ENCODE assay signal across 32 cellular contexts in the genomic region with DNA sequence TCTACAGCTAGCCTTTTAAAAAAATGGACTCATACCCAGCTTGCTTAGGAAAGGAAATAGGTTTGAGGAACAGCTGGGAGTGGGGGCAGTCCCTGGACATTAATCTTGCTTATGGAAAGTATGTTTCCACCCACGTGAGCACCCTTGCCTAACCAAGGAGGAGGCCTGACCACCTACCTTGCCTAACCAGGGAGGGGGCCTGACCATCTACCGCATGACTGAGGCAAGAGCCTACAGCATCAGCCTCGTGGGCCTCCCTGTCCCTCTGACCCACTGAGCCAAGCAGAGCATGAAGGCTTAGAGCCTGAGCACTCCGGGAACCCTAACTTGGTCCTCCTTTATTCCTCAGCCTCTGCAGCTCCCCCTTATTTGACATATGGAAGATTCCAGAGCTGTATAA. TPM values are rescaled to one million over a fixed set of nuclear protein-coding genes. Genes with fewer than 3 reads are reported as not detected.
DNase-seq lines count a peak whose midpoint lies in the region; ATAC-seq and TF ChIP-seq lines count a peak whose summit lies in the region.
"Had no signal": no experiment of that assay in that cellular context is flagged by ENCODE, and none has a peak within 500 bp of the region (broad histone marks: within the 10 kb centered on the region; RNA-seq: fewer than 3 reads in every experiment).

No MANE protein-coding gene starts in this region.

- intact Hi-C loops in CD14-positive monocyte (cut with micrococcal nuclease), result no loop called here

- ATAC-seq in omental fat pad (ENCODE audit: low FRiP score) (peak; percentile 22), GM18519 (IDR thresholded peaks at IDR 0.05; ENCODE audit: low FRiP score, unreplicated experiment) (no peak)
- ATAC-seq: A549; body of pancreas; CD8-positive, alpha-beta T cell; PC-3; SK-N-SH treated with all-trans-retinoic acid at 6 μM for 48 hours; stimulated activated effector memory CD8-positive, alpha-beta T cell treated with anti-CD3 and anti-CD28 coated beads, Interleukin-12 subunit alpha, Interleukin-12 subunit beta, amount 100 ng/mL, for 72 hours had no signal

- peaks cover 60 to 61% of the 10 kb centered on the region in 2 donors for H3K36me3 Mint-ChIP-seq in CD14-positive monocyte
- H3K36me3 Mint-ChIP-seq: CD8-positive, alpha-beta T cell; stimulated activated effector memory CD8-positive, alpha-beta T cell treated with anti-CD3 and anti-CD28 coated beads, Interleukin-12 subunit alpha, Interleukin-12 subunit beta, amount 100 ng/mL, for 72 hours had no signal

- no peak for TF ChIP-seq CTCF in CD14-positive monocyte (IDR thresholded peaks at IDR 0.05)
- TF ChIP-seq CTCF in choroid plexus epithelial cell (conservative IDR thresholded peaks at IDR 0.05; ENCODE audit: low read depth, low read length), result no peak
- TF ChIP-seq CTCF in omental fat pad (IDR thresholded peaks at IDR 0.05), result no peak

- peak overlapping the region in 2 of 7 donors; percentile 43 to 56 for H3K27ac Mint-ChIP-seq in CD14-positive monocyte
- H3K27ac Mint-ChIP-seq: activated CD4-positive, alpha-beta T cell treated with anti-CD3 and anti-CD28 coated beads, Interleukin-2, amount 10 ng/mL, durations not matched to agents 24 days and 14 days; activated T-cell treated with anti-CD3 and anti-CD28 coated beads, Interleukin-2, amount 50 U/mL, for 24 hours; CD8-positive, alpha-beta T cell; nephron progenitor cell; stimulated activated effector memory CD8-positive, alpha-beta T cell treated with anti-CD3 and anti-CD28 coated beads, Interleukin-12 subunit alpha, Interleukin-12 subunit beta, amount 100 ng/mL, for 72 hours had no signal

- peaks cover 11 to 24% (median 17%) of the 10 kb centered on the region in 3 donors for H3K27me3 Mint-ChIP-seq in CD14-positive monocyte (ENCODE audit: low read depth in 3 of 3)

- DNase-seq in CD14-positive monocyte (ENCODE audit: low spot score) (peak; percentile 74), MV-4-11 (lab: John Stamatoyannopoulos, UW) (peak; percentile 13), choroid plexus epithelial cell (ENCODE audit: low read depth) (peak; percentile 55), omental fat pad (ENCODE audit: low spot score) (no peak), KG1 (lab: John Stamatoyannopoulos, UW) (no peak), caudate nucleus (lab: John Stamatoyannopoulos, UW) (no peak), LoVo (ENCODE audit: low spot score) (no peak)
- DNase-seq: activated CD4-positive, alpha-beta T cell treated with anti-CD3 and anti-CD28 coated beads, Interleukin-2, amount 10 ng/mL, durations not matched to agents 24 days and 14 days; activated T-cell treated with anti-CD3 and anti-CD28 coated beads, Interleukin-2, amount 50 U/mL, for 24 hours; CD8-positive, alpha-beta T cell; cerebellar nuclear complex; DMS 273 treated with DMSO at 0.1 percent for 48 hours; GOT3; kidney; NCI-H1436; NCI-H446; nephron progenitor cell; PC-3; right lobe of liver; stimulated activated CD4-positive, alpha-beta T cell treated with anti-CD3 and anti-CD28 coated beads, Interleukin-4, amount 100 ng/mL, for 24 hours; T-helper 9 cell had no signal

- H3K27ac ChIP-seq in caudate nucleus (ENCODE audit: low read depth, low read length), result no peak overlapping the region
- H3K27ac ChIP-seq: A549, body of pancreas, parathyroid adenoma, right lobe of liver, suprapubic skin had no signal

- no peak overlapping the region for H3K4me3 ChIP-seq in choroid plexus epithelial cell (ENCODE audit: low read depth, low read length)
- H3K4me3 ChIP-seq: A549, body of pancreas, right lobe of liver, suprapubic skin had no signal

- H3K4me3 Mint-ChIP-seq in CD14-positive monocyte, result no peak overlapping the region
- H3K4me3 Mint-ChIP-seq: activated CD4-positive, alpha-beta T cell treated with anti-CD3 and anti-CD28 coated beads, Interleukin-2, amount 10 ng/mL, durations not matched to agents 24 days and 14 days; activated T-cell treated with anti-CD3 and anti-CD28 coated beads, Interleukin-2, amount 50 U/mL, for 24 hours; CD8-positive, alpha-beta T cell; nephron progenitor cell; stimulated activated effector memory CD8-positive, alpha-beta T cell treated with anti-CD3 and anti-CD28 coated beads, Interleukin-12 subunit alpha, Interleukin-12 subunit beta, amount 100 ng/mL, for 72 hours had no signal

- peaks cover 21% of the 10 kb centered on the region for H3K4me1 Mint-ChIP-seq in CD14-positive monocyte
- H3K4me1 Mint-ChIP-seq: stimulated activated effector memory CD8-positive, alpha-beta T cell treated with anti-CD3 and anti-CD28 coated beads, Interleukin-12 subunit alpha, Interleukin-12 subunit beta, amount 100 ng/mL, for 72 hours had no signal

- H3K9me3 Mint-ChIP-seq in CD14-positive monocyte, result peaks cover 0 to 8% (median 2%) of the 10 kb centered on the region in 7 donors
- H3K9me3 Mint-ChIP-seq: activated CD4-positive, alpha-beta T cell treated with anti-CD3 and anti-CD28 coated beads, Interleukin-2, amount 10 ng/mL, durations not matched to agents 24 days and 14 days; activated T-cell treated with anti-CD3 and anti-CD28 coated beads, Interleukin-2, amount 50 U/mL, for 24 hours; CD8-positive, alpha-beta T cell; nephron progenitor cell; stimulated activated effector memory CD8-positive, alpha-beta T cell treated with anti-CD3 and anti-CD28 coated beads, Interleukin-12 subunit alpha, Interleukin-12 subunit beta, amount 100 ng/mL, for 72 hours had no signal

RNA-seq across cellular contexts. Expression of a gene that starts 20.2 kb away (rescaled TPM):
- not detected for polyA plus RNA-seq in CD14-positive monocyte
- not detected for total RNA-seq in omental fat pad
- total RNA-seq: activated CD4-positive, alpha-beta T cell treated with anti-CD3 and anti-CD28 coated beads, Interleukin-2, amount 10 ng/mL, durations not matched to agents 24 days and 14 days; body of pancreas; CD8-positive, alpha-beta T cell; endothelial cell of umbilical vein; kidney; lung microvascular endothelial cell; MCF 10A; mucosa of gallbladder; PC-3; right lobe of liver had no signal
- polyA plus RNA-seq: A549, endothelial cell of umbilical vein had no signal

RNA-seq across cellular contexts. Expression of a gene that starts 29.4 kb away (rescaled TPM):
- polyA plus RNA-seq in CD14-positive monocyte, result 100 to 1,000 TPM; 214 to 218 TPM
- 10 to 100 TPM; 22.6 to 89.0 (median 35.9) TPM for total RNA-seq in omental fat pad
- total RNA-seq: CD8-positive, alpha-beta T cell; MCF 10A had no signal

RNA-seq across cellular contexts. Expression of a gene that starts 48.2 kb away (rescaled TPM):
- polyA plus RNA-seq in CD14-positive monocyte, result under 1 TPM; 0.27 to 0.37 TPM
- total RNA-seq in omental fat pad, result 1 to 10 TPM in 2 of 4 donors, under 1 TPM in 2; 0.19 to 2.7 (median 0.62) TPM
- total RNA-seq: activated CD4-positive, alpha-beta T cell treated with anti-CD3 and anti-CD28 coated beads, Interleukin-2, amount 10 ng/mL, durations not matched to agents 24 days and 14 days; CD8-positive, alpha-beta T cell; endothelial cell of umbilical vein; lung microvascular endothelial cell; MCF 10A; PC-3 had no signal
- polyA plus RNA-seq: endothelial cell of umbilical vein had no signal

Comparison
In these comparisons a context has a peak if more than half of its experiments do, and no peak if none do; other contexts are left out.
1. DNase-seq: peak in CD14-positive monocyte (single experiment), MV-4-11 (single experiment) and choroid plexus epithelial cell (single experiment); none in omental fat pad (single experiment), KG1 (single experiment), caudate nucleus (0 of 61) and LoVo (single experiment).